8 cellular contexts compared by ENCODE assay signal in genomic region chr17:14301279-14301760, GRCh38. TPM values are rescaled to one million over a fixed set of nuclear protein-coding genes. Genes with fewer than 3 reads are reported as not detected.
A peak's percentile ranks its signal among the peaks of the same experiment; 100 is the strongest.
DNase-seq lines count a peak whose midpoint lies in the region; ATAC-seq and TF ChIP-seq lines count a peak whose summit lies in the region.

No MANE protein-coding gene starts in this region.

- CTCF ChIA-PET in activated CD4-positive, alpha-beta memory T cell treated with anti-CD3 and anti-CD28 coated beads for 36 hours (lab: Charles Lee), result interaction anchor here (0.6 to 5.8 kb wide), 24 partner anchors 17 to 712 kb away, joined by 3 to 43 read pairs (median 4); partner anchors contain the start of gene COX10

- peak in 4 of 12 donors; percentile 9 to 19 (median 14) for TF ChIP-seq CTCF in heart left ventricle (IDR thresholded peaks at IDR 0.05)

- H3K36me3 ChIP-seq in heart left ventricle, result no peaks in the 10 kb centered on the region

- WGBS in heart left ventricle, 4 donors, result 0 to 1% (median 1%) methylated on average over 19 to 56 of the region's 56 CpGs

- peaks cover 55% of the 10 kb centered on the region for H3K4me1 Mint-ChIP-seq in activated CD4-positive, alpha-beta memory T cell treated with anti-CD3 and anti-CD28 coated beads for 36 hours (ENCODE audit: low read depth)

- POLR2A ChIA-PET in activated CD4-positive, alpha-beta memory T cell treated with anti-CD3 and anti-CD28 coated beads for 36 hours (lab: Charles Lee), result interaction anchor here (0.7 to 4.8 kb wide), 19 partner anchors 8 to 474 kb away, joined by 3 to 37 read pairs (median 4); partner anchors contain the start of gene COX10

- peaks cover 6% of the 10 kb centered on the region for H3K36me3 Mint-ChIP-seq in activated CD4-positive, alpha-beta memory T cell treated with anti-CD3 and anti-CD28 coated beads for 36 hours

- intact Hi-C loops in activated CD4-positive, alpha-beta memory T cell treated with anti-CD3 and anti-CD28 coated beads for 36 hours (cut with micrococcal nuclease), result loop anchor here (2.0 to 10.0 kb wide), 6 partner anchors 57 to 1283 kb away; partner anchors contain the start of gene ELAC2
- intact Hi-C loops in heart left ventricle (cut with DNase I), result loop anchor here (1.0 to 10.0 kb wide), 17 partner anchors 229 to 1277 kb away; partner anchors contain the start of gene COX10 (in 4 of the 10)

- peaks cover 20% of the 10 kb centered on the region for H3K27me3 Mint-ChIP-seq in activated CD4-positive, alpha-beta memory T cell treated with anti-CD3 and anti-CD28 coated beads for 36 hours

- peak overlapping the region; percentile 90 for H3K27ac Mint-ChIP-seq in activated CD4-positive, alpha-beta memory T cell treated with anti-CD3 and anti-CD28 coated beads for 36 hours

- H3K9me3 Mint-ChIP-seq in activated CD4-positive, alpha-beta memory T cell treated with anti-CD3 and anti-CD28 coated beads for 36 hours, result no peaks in the 10 kb centered on the region

- H3K4me1 ChIP-seq in heart left ventricle, result peaks cover 0 to 76% (median 48%) of the 10 kb centered on the region in 12 donors

- ATAC-seq in HG03469 (IDR thresholded peaks at IDR 0.05; ENCODE audit: unreplicated experiment) (peak; percentile 1), heart left ventricle (peak in 2 of 4 donors; percentile 1 to 5), GM19467 (IDR thresholded peaks at IDR 0.05; ENCODE audit: unreplicated experiment) (no peak)

- no peak for TF ChIP-seq POLR2A in heart left ventricle (IDR thresholded peaks at IDR 0.05)

- DNase-seq in NCI-H82 (lab: John Stamatoyannopoulos, UW) (peak; percentile 60), NCI-H82 treated with DMSO at 0.1 percent for 48 hours (lab: John Stamatoyannopoulos, UW; ENCODE audit: unreplicated experiment) (no peak), heart left ventricle (peak in 1 of 5 donors; percentile 46), skeletal muscle cell (ENCODE audit: low read depth) (no peak), GM19238 (ENCODE audit: insufficient read length, low spot score) (no peak)
- DNase-seq in activated CD4-positive, alpha-beta memory T cell treated with anti-CD3 and anti-CD28 coated beads for 36 hours, result peak; percentile 53

- H3K27ac ChIP-seq in heart left ventricle, result peak overlapping the region; percentile 35 to 90 (median 74)

- H3K4me3 ChIP-seq in heart left ventricle, result peak overlapping the region; percentile 53 to 78 (median 62)
- peak overlapping the region; percentile 93 for H3K4me3 ChIP-seq in skeletal muscle cell (ENCODE audit: low read depth, low read length)

- peaks cover 20 to 86% (median 62%) of the 10 kb centered on the region in 9 donors for H3K27me3 ChIP-seq in heart left ventricle

- no peaks in the 10 kb centered on the region for H3K9me3 ChIP-seq in heart left ventricle

- H3K4me3 Mint-ChIP-seq in activated CD4-positive, alpha-beta memory T cell treated with anti-CD3 and anti-CD28 coated beads for 36 hours, result peak overlapping the region; percentile 93

RNA-seq across cellular contexts. Expression of gene HS3ST3B1, which starts 0.4 kb away (rescaled TPM):
- 10 to 100 TPM; 13.4 to 13.9 TPM for total RNA-seq in activated CD4-positive, alpha-beta memory T cell treated with anti-CD3 and anti-CD28 coated beads for 36 hours
- 1 to 10 TPM; 1.8 to 3.9 (median 3.4) TPM for total RNA-seq in heart left ventricle
- 1 to 10 TPM in 1 of 2 donors, under 1 TPM in 1; 0.61 to 2.3 TPM for polyA plus RNA-seq in heart left ventricle

Comparison
In these comparisons a context has a peak if more than half of its experiments do, and no peak if none do; other contexts are left out.
1. DNase-seq: peak in NCI-H82 (single experiment) and activated CD4-positive, alpha-beta memory T cell treated with anti-CD3 and anti-CD28 coated beads for 36 hours (single experiment); none in NCI-H82 treated with DMSO at 0.1 percent for 48 hours (single experiment), skeletal muscle cell (single experiment) and GM19238 (single experiment).